ENCODE assay signal across 1 cellular context in the genomic region with DNA sequence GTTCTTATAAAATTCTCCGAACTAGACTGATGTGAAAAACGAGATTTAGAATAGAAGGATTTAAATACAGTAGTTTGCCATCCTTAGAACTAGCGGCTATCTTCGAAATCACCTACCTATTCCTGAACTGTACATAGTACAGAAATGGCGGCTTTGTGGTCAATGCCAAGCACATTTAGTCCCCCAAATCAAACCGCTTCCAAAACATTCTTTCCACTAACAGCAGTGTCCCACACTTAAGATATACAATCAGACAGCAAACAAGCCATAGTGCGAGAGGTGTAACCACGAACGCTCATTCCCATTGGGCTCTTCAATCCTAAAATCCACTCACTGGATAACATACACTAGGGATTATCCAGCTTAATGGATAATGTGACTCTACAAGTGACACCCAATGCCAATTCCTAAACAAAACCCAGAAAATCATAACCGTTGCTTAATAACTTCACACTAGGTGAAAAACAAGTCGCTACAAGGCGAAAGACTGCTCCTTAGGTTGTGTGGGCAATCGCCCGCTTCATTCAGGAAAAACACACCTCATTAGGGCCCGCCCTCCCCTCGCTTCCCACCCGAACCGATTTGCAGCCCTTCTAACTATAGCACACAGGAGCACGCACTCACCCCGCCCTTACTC.
A peak's percentile ranks its signal among the peaks of the same experiment; 100 is the strongest.
TF ChIP-seq lines count a peak whose summit lies in the region.

No MANE protein-coding gene starts in this region.

TF ChIP-seq in HepG2, 621 proteins besides CTCF, POLR2A, EP300 and RAD21 (continued from another document and continues in another):
- no peak for TF ChIP-seq EED (CRISPR knock-in tag; IDR thresholded peaks at IDR 0.05)
- peak; percentile 81; the same call in 1 of the 2 replicates for TF ChIP-seq ZNF564 (CRISPR knock-in tag; IDR thresholded peaks at IDR 0.05)
- TF ChIP-seq, protein P1, sequence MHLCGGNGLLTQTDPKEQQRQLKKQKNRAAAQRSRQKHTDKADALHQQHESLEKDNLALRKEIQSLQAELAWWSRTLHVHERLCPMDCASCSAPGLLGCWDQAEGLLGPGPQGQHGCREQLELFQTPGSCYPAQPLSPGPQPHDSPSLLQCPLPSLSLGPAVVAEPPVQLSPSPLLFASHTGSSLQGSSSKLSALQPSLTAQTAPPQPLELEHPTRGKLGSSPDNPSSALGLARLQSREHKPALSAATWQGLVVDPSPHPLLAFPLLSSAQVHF (CRISPR knock-in tag; IDR thresholded peaks at IDR 0.05), result no peak
- TF ChIP-seq ZMYM2 (CRISPR knock-in tag; IDR thresholded peaks at IDR 0.05), result no peak
- no peak for TF ChIP-seq CCDC6 (CRISPR knock-in tag; IDR thresholded peaks at IDR 0.05)
- TF ChIP-seq ZNF33B (CRISPR knock-in tag; IDR thresholded peaks at IDR 0.05), result peak; percentile 74; the same call in 1 of the 2 replicates
- TF ChIP-seq, protein P2, sequence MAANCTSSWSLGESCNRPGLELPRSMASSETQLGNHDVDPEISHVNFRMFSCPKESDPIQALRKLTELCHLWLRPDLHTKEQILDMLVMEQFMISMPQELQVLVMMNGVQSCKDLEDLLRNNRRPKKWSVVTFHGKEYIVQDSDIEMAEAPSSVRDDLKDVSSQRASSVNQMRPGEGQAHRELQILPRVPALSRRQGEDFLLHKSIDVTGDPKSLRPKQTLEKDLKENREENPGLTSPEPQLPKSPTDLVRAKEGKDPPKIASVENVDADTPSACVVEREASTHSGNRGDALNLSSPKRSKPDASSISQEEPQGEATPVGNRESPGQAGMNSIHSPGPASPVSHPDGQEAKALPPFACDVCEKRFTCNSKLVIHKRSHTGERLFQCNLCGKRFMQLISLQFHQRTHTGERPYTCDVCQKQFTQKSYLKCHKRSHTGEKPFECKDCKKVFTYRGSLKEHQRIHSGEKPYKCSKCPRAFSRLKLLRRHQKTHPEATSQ (CRISPR knock-in tag; IDR thresholded peaks at IDR 0.05; ENCODE audit: borderline replicate concordance), result no peak
- TF ChIP-seq, protein P3, sequence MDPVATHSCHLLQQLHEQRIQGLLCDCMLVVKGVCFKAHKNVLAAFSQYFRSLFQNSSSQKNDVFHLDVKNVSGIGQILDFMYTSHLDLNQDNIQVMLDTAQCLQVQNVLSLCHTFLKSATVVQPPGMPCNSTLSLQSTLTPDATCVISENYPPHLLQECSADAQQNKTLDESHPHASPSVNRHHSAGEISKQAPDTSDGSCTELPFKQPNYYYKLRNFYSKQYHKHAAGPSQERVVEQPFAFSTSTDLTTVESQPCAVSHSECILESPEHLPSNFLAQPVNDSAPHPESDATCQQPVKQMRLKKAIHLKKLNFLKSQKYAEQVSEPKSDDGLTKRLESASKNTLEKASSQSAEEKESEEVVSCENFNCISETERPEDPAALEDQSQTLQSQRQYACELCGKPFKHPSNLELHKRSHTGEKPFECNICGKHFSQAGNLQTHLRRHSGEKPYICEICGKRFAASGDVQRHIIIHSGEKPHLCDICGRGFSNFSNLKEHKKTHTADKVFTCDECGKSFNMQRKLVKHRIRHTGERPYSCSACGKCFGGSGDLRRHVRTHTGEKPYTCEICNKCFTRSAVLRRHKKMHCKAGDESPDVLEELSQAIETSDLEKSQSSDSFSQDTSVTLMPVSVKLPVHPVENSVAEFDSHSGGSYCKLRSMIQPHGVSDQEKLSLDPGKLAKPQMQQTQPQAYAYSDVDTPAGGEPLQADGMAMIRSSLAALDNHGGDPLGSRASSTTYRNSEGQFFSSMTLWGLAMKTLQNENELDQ (CRISPR knock-in tag; IDR thresholded peaks at IDR 0.05; ENCODE audit: borderline replicate concordance), result no peak
- 0 out of 2 replicates have a peak, but pooled peaks have one; percentile 87 for TF ChIP-seq ZNF788 (CRISPR knock-in tag; IDR thresholded peaks at IDR 0.05; ENCODE audit: borderline replicate concordance)
- TF ChIP-seq MED13 (CRISPR knock-in tag; IDR thresholded peaks at IDR 0.05), result no peak
- no peak for TF ChIP-seq ZNF263 (CRISPR knock-in tag; IDR thresholded peaks at IDR 0.05)
- TF ChIP-seq, protein P4, sequence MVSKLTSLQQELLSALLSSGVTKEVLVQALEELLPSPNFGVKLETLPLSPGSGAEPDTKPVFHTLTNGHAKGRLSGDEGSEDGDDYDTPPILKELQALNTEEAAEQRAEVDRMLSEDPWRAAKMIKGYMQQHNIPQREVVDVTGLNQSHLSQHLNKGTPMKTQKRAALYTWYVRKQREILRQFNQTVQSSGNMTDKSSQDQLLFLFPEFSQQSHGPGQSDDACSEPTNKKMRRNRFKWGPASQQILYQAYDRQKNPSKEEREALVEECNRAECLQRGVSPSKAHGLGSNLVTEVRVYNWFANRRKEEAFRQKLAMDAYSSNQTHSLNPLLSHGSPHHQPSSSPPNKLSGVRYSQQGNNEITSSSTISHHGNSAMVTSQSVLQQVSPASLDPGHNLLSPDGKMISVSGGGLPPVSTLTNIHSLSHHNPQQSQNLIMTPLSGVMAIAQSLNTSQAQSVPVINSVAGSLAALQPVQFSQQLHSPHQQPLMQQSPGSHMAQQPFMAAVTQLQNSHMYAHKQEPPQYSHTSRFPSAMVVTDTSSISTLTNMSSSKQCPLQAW (CRISPR knock-in tag; IDR thresholded peaks at IDR 0.05), result peak; percentile 73; the same call in 1 of the 2 replicates
- TF ChIP-seq ZFP37 (CRISPR knock-in tag; IDR thresholded peaks at IDR 0.05; ENCODE audit: borderline replicate concordance), result no peak
- no peak for TF ChIP-seq ZNF496 (CRISPR knock-in tag; IDR thresholded peaks at IDR 0.05; ENCODE audit: insufficient replicate concordance)
- no peak for TF ChIP-seq CHCHD3 (CRISPR knock-in tag; IDR thresholded peaks at IDR 0.05)
- TF ChIP-seq ZNF317 (CRISPR knock-in tag; IDR thresholded peaks at IDR 0.05), result peak; percentile 70; the same call in 1 of the 2 replicates
- no peak for TF ChIP-seq ZNF709 (CRISPR knock-in tag; IDR thresholded peaks at IDR 0.05)
- TF ChIP-seq BCL6 (CRISPR knock-in tag; IDR thresholded peaks at IDR 0.05), result no peak
- TF ChIP-seq, protein P5, sequence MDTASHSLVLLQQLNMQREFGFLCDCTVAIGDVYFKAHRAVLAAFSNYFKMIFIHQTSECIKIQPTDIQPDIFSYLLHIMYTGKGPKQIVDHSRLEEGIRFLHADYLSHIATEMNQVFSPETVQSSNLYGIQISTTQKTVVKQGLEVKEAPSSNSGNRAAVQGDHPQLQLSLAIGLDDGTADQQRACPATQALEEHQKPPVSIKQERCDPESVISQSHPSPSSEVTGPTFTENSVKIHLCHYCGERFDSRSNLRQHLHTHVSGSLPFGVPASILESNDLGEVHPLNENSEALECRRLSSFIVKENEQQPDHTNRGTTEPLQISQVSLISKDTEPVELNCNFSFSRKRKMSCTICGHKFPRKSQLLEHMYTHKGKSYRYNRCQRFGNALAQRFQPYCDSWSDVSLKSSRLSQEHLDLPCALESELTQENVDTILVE (CRISPR knock-in tag; IDR thresholded peaks at IDR 0.05), result no peak
- no peak; the same call in 1 of the 2 replicates for TF ChIP-seq RFX3 (CRISPR knock-in tag; IDR thresholded peaks at IDR 0.05)
- no peak for TF ChIP-seq SALL2 (CRISPR knock-in tag; IDR thresholded peaks at IDR 0.05)
- TF ChIP-seq, protein P6, sequence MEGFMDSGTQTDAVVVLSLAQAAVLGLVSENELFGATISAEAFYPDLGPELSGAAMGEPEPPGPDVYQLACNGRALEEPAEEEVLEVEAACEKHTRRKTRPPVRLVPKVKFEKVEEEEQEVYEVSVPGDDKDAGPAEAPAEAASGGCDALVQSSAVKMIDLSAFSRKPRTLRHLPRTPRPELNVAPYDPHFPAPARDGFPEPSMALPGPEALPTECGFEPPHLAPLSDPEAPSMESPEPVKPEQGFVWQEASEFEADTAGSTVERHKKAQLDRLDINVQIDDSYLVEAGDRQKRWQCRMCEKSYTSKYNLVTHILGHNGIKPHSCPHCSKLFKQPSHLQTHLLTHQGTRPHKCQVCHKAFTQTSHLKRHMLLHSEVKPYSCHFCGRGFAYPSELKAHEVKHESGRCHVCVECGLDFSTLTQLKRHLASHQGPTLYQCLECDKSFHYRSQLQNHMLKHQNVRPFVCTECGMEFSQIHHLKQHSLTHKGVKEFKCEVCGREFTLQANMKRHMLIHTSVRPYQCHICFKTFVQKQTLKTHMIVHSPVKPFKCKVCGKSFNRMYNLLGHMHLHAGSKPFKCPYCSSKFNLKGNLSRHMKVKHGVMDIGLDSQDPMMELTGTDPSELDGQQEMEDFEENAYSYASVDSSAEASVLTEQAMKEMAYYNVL (CRISPR knock-in tag; IDR thresholded peaks at IDR 0.05; ENCODE audit: borderline replicate concordance), result peak; percentile 49; the same call in 1 of the 2 replicates
- TF ChIP-seq, protein P7, sequence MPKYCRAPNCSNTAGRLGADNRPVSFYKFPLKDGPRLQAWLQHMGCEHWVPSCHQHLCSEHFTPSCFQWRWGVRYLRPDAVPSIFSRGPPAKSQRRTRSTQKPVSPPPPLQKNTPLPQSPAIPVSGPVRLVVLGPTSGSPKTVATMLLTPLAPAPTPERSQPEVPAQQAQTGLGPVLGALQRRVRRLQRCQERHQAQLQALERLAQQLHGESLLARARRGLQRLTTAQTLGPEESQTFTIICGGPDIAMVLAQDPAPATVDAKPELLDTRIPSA (CRISPR knock-in tag; IDR thresholded peaks at IDR 0.05; ENCODE audit: borderline replicate concordance), result no peak
- 0 out of 2 replicates have a peak, but pooled peaks have one; percentile 43 for TF ChIP-seq ZNF616 (CRISPR knock-in tag; IDR thresholded peaks at IDR 0.05; ENCODE audit: low read depth)
- TF ChIP-seq ZNF234 (CRISPR knock-in tag; conservative IDR thresholded peaks at IDR 0.05), result no peak
- TF ChIP-seq MTF1 (CRISPR knock-in tag; IDR thresholded peaks at IDR 0.05), result no peak
- 0 out of 2 replicates have a peak, but pooled peaks have one; percentile 64 for TF ChIP-seq MBD4 (IDR thresholded peaks at IDR 0.05; ENCODE audit: borderline replicate concordance, low read length)
- TF ChIP-seq YY1 (IDR thresholded peaks at IDR 0.05; ENCODE audit: insufficient read depth, insufficient replicate concordance, low read depth, low read length), result peak; percentile 38
- TF ChIP-seq, protein P8, sequence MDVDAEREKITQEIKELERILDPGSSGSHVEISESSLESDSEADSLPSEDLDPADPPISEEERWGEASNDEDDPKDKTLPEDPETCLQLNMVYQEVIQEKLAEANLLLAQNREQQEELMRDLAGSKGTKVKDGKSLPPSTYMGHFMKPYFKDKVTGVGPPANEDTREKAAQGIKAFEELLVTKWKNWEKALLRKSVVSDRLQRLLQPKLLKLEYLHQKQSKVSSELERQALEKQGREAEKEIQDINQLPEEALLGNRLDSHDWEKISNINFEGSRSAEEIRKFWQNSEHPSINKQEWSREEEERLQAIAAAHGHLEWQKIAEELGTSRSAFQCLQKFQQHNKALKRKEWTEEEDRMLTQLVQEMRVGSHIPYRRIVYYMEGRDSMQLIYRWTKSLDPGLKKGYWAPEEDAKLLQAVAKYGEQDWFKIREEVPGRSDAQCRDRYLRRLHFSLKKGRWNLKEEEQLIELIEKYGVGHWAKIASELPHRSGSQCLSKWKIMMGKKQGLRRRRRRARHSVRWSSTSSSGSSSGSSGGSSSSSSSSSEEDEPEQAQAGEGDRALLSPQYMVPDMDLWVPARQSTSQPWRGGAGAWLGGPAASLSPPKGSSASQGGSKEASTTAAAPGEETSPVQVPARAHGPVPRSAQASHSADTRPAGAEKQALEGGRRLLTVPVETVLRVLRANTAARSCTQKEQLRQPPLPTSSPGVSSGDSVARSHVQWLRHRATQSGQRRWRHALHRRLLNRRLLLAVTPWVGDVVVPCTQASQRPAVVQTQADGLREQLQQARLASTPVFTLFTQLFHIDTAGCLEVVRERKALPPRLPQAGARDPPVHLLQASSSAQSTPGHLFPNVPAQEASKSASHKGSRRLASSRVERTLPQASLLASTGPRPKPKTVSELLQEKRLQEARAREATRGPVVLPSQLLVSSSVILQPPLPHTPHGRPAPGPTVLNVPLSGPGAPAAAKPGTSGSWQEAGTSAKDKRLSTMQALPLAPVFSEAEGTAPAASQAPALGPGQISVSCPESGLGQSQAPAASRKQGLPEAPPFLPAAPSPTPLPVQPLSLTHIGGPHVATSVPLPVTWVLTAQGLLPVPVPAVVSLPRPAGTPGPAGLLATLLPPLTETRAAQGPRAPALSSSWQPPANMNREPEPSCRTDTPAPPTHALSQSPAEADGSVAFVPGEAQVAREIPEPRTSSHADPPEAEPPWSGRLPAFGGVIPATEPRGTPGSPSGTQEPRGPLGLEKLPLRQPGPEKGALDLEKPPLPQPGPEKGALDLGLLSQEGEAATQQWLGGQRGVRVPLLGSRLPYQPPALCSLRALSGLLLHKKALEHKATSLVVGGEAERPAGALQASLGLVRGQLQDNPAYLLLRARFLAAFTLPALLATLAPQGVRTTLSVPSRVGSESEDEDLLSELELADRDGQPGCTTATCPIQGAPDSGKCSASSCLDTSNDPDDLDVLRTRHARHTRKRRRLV (CRISPR knock-in tag; IDR thresholded peaks at IDR 0.05), result 0 out of 2 replicates have a peak, but pooled peaks have one; percentile 86
- TF ChIP-seq SOX13 (IDR thresholded peaks at IDR 0.05), result no peak
- TF ChIP-seq SOX13 (CRISPR knock-in tag; conservative IDR thresholded peaks at IDR 0.05 in 1 of 2, IDR thresholded peaks at IDR 0.05 in 1 of 2), result no peak
- no peak for TF ChIP-seq ZNF879 (CRISPR knock-in tag; IDR thresholded peaks at IDR 0.05)
- 0 out of 2 replicates have a peak, but pooled peaks have one; percentile 44 for TF ChIP-seq ZNF333 (CRISPR knock-in tag; IDR thresholded peaks at IDR 0.05; ENCODE audit: borderline replicate concordance)
- TF ChIP-seq ZNF713 (CRISPR knock-in tag; IDR thresholded peaks at IDR 0.05), result no peak
- no peak for TF ChIP-seq ZKSCAN5 (CRISPR knock-in tag; IDR thresholded peaks at IDR 0.05)
- TF ChIP-seq, protein P9, sequence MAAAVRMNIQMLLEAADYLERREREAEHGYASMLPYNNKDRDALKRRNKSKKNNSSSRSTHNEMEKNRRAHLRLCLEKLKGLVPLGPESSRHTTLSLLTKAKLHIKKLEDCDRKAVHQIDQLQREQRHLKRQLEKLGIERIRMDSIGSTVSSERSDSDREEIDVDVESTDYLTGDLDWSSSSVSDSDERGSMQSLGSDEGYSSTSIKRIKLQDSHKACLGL (CRISPR knock-in tag; IDR thresholded peaks at IDR 0.05), result peak; percentile 71; the same call in 1 of the 2 replicates
- TF ChIP-seq HIVEP1 (CRISPR knock-in tag; IDR thresholded peaks at IDR 0.05), result 0 out of 2 replicates have a peak, but pooled peaks have one; percentile 33
- no peak for TF ChIP-seq ZNF256 (CRISPR knock-in tag; conservative IDR thresholded peaks at IDR 0.05)
- peak; percentile 22 for TF ChIP-seq KDM5A (IDR thresholded peaks at IDR 0.05; ENCODE audit: borderline replicate concordance, low read length)
- no peak for TF ChIP-seq ZNF501 (CRISPR knock-in tag; IDR thresholded peaks at IDR 0.05)
- no peak for TF ChIP-seq MXD4 (CRISPR knock-in tag; IDR thresholded peaks at IDR 0.05)
